ENCODE assay signal across 15 cellular contexts in the genomic region with DNA sequence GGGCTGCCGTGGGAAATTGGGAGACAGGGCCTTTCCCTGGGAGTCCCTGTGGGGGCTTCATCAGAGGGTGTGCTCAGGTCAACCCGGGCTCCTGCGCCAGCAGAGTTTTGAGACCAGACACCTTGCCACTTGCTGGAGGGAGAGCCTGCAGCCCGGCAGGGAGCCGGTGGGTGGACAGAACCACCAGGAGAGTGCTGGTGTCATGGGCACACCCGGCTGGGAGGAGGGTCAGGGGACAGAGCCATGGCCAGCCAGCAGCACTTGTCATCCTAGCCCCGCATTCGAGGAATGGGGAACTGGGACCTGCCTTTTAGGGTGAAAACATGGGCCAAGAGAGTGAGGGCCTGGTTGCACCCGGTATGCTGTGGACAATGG.
DNase-seq lines count a peak whose midpoint lies in the region; TF ChIP-seq lines count a peak whose summit lies in the region.
"Had no signal": no experiment of that assay in that cellular context is flagged by ENCODE, and none has a peak within 500 bp of the region (broad histone marks: within the 10 kb centered on the region; RNA-seq: fewer than 3 reads in every experiment).

No MANE protein-coding gene starts in this region.

- no peaks in the 10 kb centered on the region for H3K9me2 ChIP-seq in neural cell (ENCODE audit: insufficient read depth, low read length)

- TF ChIP-seq EP300 in neural cell (conservative IDR thresholded peaks at IDR 0.05; ENCODE audit: poor library complexity, severe bottlenecking) = no peak
- no peak for TF ChIP-seq EP300 in suprapubic skin (IDR thresholded peaks at IDR 0.05)

- H3K79me2 ChIP-seq in neural cell (replicated peaks; ENCODE audit: insufficient read depth, low read length) = no peaks in the 10 kb centered on the region

- H3K27ac ChIP-seq in adrenal gland (peak overlapping the region in 4 of 5 donors; percentile 32 to 84 (median 61)), left ventricle myocardium inferior (replicated peaks) (peak overlapping the region; percentile 79), neural cell (ENCODE audit: low read length) (peak overlapping the region; percentile 68), suprapubic skin (peak overlapping the region; percentile 59)
- H3K27ac ChIP-seq: prostate gland had no signal

- H3K4me1 ChIP-seq in adrenal gland (replicated peaks in 1 of 2) = peaks cover 5 to 16% of the 10 kb centered on the region in 2 donors
- H3K4me1 ChIP-seq in left ventricle myocardium inferior = peaks cover 52% of the 10 kb centered on the region
- H3K4me1 ChIP-seq in suprapubic skin = peaks cover 10% of the 10 kb centered on the region
- H3K4me1 ChIP-seq: prostate gland had no signal

- no peak for TF ChIP-seq RAD21 in neural cell (conservative IDR thresholded peaks at IDR 0.05)

- no peaks in the 10 kb centered on the region for H3K9me3 ChIP-seq in adrenal gland (replicated peaks in 1 of 3)
- no peaks in the 10 kb centered on the region for H3K9me3 ChIP-seq in left ventricle myocardium inferior (replicated peaks)
- no peaks in the 10 kb centered on the region for H3K9me3 ChIP-seq in neural cell (ENCODE audit: low read length)
- H3K9me3 ChIP-seq in suprapubic skin = no peaks in the 10 kb centered on the region
- H3K9me3 ChIP-seq: prostate gland had no signal

- H2AFZ ChIP-seq in neural cell (ENCODE audit: low read depth, low read length) = no peak overlapping the region

- H3F3A ChIP-seq in neural cell (ENCODE audit: insufficient read depth, low read length, poor library complexity, severe bottlenecking) = no peaks in the 10 kb centered on the region

- TF ChIP-seq POLR2A in adrenal gland (IDR thresholded peaks at IDR 0.05) = no peak
- TF ChIP-seq POLR2A in suprapubic skin (IDR thresholded peaks at IDR 0.05) = no peak

- H3K4me3 ChIP-seq in adrenal gland = no peak overlapping the region
- H3K4me3 ChIP-seq in left ventricle myocardium inferior = no peak overlapping the region
- peak overlapping the region; percentile 37 for H3K4me3 ChIP-seq in neural cell (ENCODE audit: low read length)
- no peak overlapping the region for H3K4me3 ChIP-seq in suprapubic skin
- H3K4me3 ChIP-seq: prostate gland had no signal

- H3K36me3 ChIP-seq in adrenal gland (replicated peaks in 1 of 2) = peaks cover 0 to 3% of the 10 kb centered on the region in 2 donors
- H3K36me3 ChIP-seq in left ventricle myocardium inferior = peaks cover 18% of the 10 kb centered on the region
- H3K36me3 ChIP-seq in neural cell (ENCODE audit: insufficient read depth, low read length) = no peaks in the 10 kb centered on the region
- peaks cover 25% of the 10 kb centered on the region for H3K36me3 ChIP-seq in suprapubic skin
- H3K36me3 ChIP-seq: prostate gland had no signal

- H4K20me1 ChIP-seq in neural cell (ENCODE audit: insufficient read depth) = no peaks in the 10 kb centered on the region

- H3K4me2 ChIP-seq in neural cell (ENCODE audit: low read length) = no peak overlapping the region

- DNase-seq in adrenal gland (peak in 1 of 7 donors; percentile 51), left ventricle myocardium inferior (no peak), suprapubic skin (ENCODE audit: low spot score in 2 of 2) (no peak), EL (no peak), AG08395 (ENCODE audit: low spot score) (no peak), epidermal melanocyte (ENCODE audit: insufficient read length, low spot score) (no peak), posterior vena cava (ENCODE audit: low spot score) (no peak)
- DNase-seq: activated naive CD4-positive, alpha-beta T cell treated with anti-CD3 and anti-CD28 coated beads for 36 hours; activated T-cell treated with anti-CD3 and anti-CD28 coated beads for 4 hours; AML-193; Calu3; NCI-H446 treated with DMSO at 0.1 percent for 48 hours; RPMI8226 had no signal

- H3K27me3 ChIP-seq in adrenal gland = no peaks in the 10 kb centered on the region
- no peaks in the 10 kb centered on the region for H3K27me3 ChIP-seq in left ventricle myocardium inferior (ENCODE audit: low read depth)
- H3K27me3 ChIP-seq in neural cell (ENCODE audit: insufficient read depth, low read depth, low read length) = no peaks in the 10 kb centered on the region
- no peaks in the 10 kb centered on the region for H3K27me3 ChIP-seq in suprapubic skin

- intact Hi-C loops in adrenal gland (cut with DNase I) = no loop called here
- intact Hi-C loops in left ventricle myocardium inferior (cut with micrococcal nuclease) = no loop called here
- intact Hi-C loops in posterior vena cava (cut with DNase I) = no loop called here

- H3K9ac ChIP-seq in neural cell (ENCODE audit: low read length) = peak overlapping the region; percentile 49

- 88 to 97% (median 92%) methylated on average over 3 to 9 of the region's 9 CpGs for WGBS in adrenal gland, 4 donors
- WGBS in suprapubic skin = 88% methylated on average over 5 of the region's 9 CpGs

- TF ChIP-seq CTCF in adrenal gland (IDR thresholded peaks at IDR 0.05) = no peak
- TF ChIP-seq CTCF in left ventricle myocardium inferior (IDR thresholded peaks at IDR 0.05; ENCODE audit: borderline replicate concordance) = no peak
- TF ChIP-seq CTCF in neural cell (IDR thresholded peaks at IDR 0.05; ENCODE audit: poor library complexity, severe bottlenecking) = no peak
- no peak for TF ChIP-seq CTCF in suprapubic skin (IDR thresholded peaks at IDR 0.05)

TF ChIP-seq in neural cell, 6 proteins besides CTCF, POLR2A, EP300 and RAD21:
- TF ChIP-seq EZH2 (IDR thresholded peaks at IDR 0.05; ENCODE audit: borderline replicate concordance, insufficient read depth, low read length, poor library complexity, severe bottlenecking) (no peak), REST (IDR thresholded peaks at IDR 0.05; ENCODE audit: borderline replicate concordance) (no peak), POLR2AphosphoS5 (IDR thresholded peaks at IDR 0.05) (no peak), MXI1 (conservative IDR thresholded peaks at IDR 0.05; ENCODE audit: poor library complexity, severe bottlenecking) (no peak), TAF1 (IDR thresholded peaks at IDR 0.05; ENCODE audit: low read depth) (no peak), SMC3 (conservative IDR thresholded peaks at IDR 0.05; ENCODE audit: poor library complexity) (no peak)
